Comparison of ENCODE assay signal across 16 cellular contexts in the genomic region with DNA sequence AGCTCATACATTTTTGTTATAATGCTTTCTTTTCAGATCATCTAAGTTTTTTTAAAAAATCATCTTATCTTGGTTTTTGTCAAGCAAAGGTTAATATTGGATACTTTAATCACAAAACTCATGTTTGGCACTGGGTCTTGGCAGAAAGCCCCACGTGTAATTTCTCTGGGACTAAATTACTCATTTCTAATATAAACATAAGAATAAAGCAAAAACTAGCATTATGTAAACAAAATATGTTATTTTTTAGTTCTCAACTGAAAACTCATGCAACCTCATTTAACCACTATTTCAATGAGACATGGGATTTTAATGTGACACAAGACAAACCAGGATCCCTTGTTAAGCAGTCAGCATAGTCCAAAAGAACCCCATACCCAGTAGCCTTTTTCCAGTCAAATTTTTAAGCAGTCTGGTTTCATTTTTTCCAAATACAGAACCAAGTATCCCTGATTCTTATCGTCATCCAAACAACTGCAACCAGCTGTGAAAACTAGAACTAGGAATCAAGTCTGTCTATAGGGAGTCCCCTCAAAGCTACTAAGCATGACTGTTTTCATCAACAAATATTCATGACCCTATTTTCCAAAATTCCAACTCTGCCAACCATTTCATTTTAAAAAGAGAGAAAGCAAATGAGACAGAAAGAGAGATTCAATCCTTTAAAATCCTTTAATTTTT. TPM values are rescaled to one million over a fixed set of nuclear protein-coding genes. Genes with fewer than 3 reads are reported as not detected.
DNase-seq lines count a peak whose midpoint lies in the region; ATAC-seq and TF ChIP-seq lines count a peak whose summit lies in the region.
"Had no signal": no experiment of that assay in that cellular context is flagged by ENCODE, and none has a peak within 500 bp of the region (broad histone marks: within the 10 kb centered on the region; RNA-seq: fewer than 3 reads in every experiment).

No MANE protein-coding gene starts in this region.

- DNase-seq in AG08396 (ENCODE audit: low spot score) (peak; percentile 14), HCEC 1CT (peak; percentile 63), choroid plexus epithelial cell (ENCODE audit: low read depth) (peak; percentile 23), left ventricle myocardium inferior (no peak), pons (ENCODE audit: low spot score) (no peak), mucosa of gallbladder (ENCODE audit: low spot score) (no peak)
- DNase-seq: AML-193, Caco-2, GOT3, KBM-7, NCI-H1930, NCI-H2171, NCI-H510A, NCI-H82 had no signal

- no peaks in the 10 kb centered on the region for H3K4me1 ChIP-seq in left ventricle myocardium inferior
- H3K4me1 ChIP-seq: A549, Caco-2 had no signal

- no peaks in the 10 kb centered on the region for H3K36me3 ChIP-seq in left ventricle myocardium inferior

- intact Hi-C loops in left ventricle myocardium inferior (cut with micrococcal nuclease) = no loop called here

- peak overlapping the region; percentile 43 for H3K27ac ChIP-seq in left ventricle myocardium inferior (replicated peaks)
- H3K27ac ChIP-seq: A549 had no signal

- no peak for ATAC-seq in HG02678 (IDR thresholded peaks at IDR 0.05; ENCODE audit: unreplicated experiment)
- ATAC-seq: A549 had no signal

- no peaks in the 10 kb centered on the region for H3K27me3 ChIP-seq in left ventricle myocardium inferior (ENCODE audit: low read depth)

- TF ChIP-seq CTCF in choroid plexus epithelial cell (conservative IDR thresholded peaks at IDR 0.05; ENCODE audit: low read depth, low read length) = no peak
- TF ChIP-seq CTCF in left ventricle myocardium inferior (IDR thresholded peaks at IDR 0.05; ENCODE audit: borderline replicate concordance) = no peak

- peaks cover 36% of the 10 kb centered on the region for H3K9me3 ChIP-seq in left ventricle myocardium inferior (replicated peaks)
- H3K9me3 ChIP-seq: Caco-2 had no signal

- H3K4me3 ChIP-seq in choroid plexus epithelial cell (ENCODE audit: low read depth, low read length) = no peak overlapping the region
- H3K4me3 ChIP-seq in left ventricle myocardium inferior = no peak overlapping the region
- H3K4me3 ChIP-seq: A549 had no signal

RNA-seq across cellular contexts. Expression of a gene that starts 27.1 kb away (rescaled TPM):
- 7.8 TPM for total RNA-seq in left ventricle myocardium inferior
- total RNA-seq in mucosa of gallbladder = 17.1 TPM

Comparison
In these comparisons a context has a peak if more than half of its experiments do, and no peak if none do; other contexts are left out.
1. DNase-seq: peak in AG08396 (single experiment), HCEC 1CT (single experiment) and choroid plexus epithelial cell (single experiment); none in left ventricle myocardium inferior (single experiment), pons (single experiment) and mucosa of gallbladder (single experiment).